In genomic region chr4:184406915-184407314, GRCh38 we compare ENCODE assay signal across 11 cellular contexts.
DNase-seq lines count a peak whose midpoint lies in the region; ATAC-seq, FAIRE-seq and TF ChIP-seq lines count a peak whose summit lies in the region.
"Had no signal": no experiment of that assay in that cellular context is flagged by ENCODE, and none has a peak within 500 bp of the region (broad histone marks: within the 10 kb centered on the region; RNA-seq: fewer than 3 reads in every experiment).

No MANE protein-coding gene starts in this region.

- H3K9me3 Mint-ChIP-seq in astrocyte (ENCODE audit: unreplicated experiment): no peaks in the 10 kb centered on the region
- H3K9me3 Mint-ChIP-seq: central memory CD8-positive, alpha-beta T cell had no signal

- RAD21 ChIA-PET in HCT116 (lab: Charles Lee; ENCODE audit: low non-redundant PET in 1 of 2, low total read pairs in 2 of 2, uncharacterized antibody in 2 of 2, unreplicated experiment in 2 of 2): no interaction called here

- TF ChIP-seq CTCF in HCT116 (IDR thresholded peaks at IDR 0.05 in 2 of 3, conservative IDR thresholded peaks at IDR 0.05 in 1 of 3; ENCODE audit: borderline replicate concordance in 1 of 3, insufficient read depth in 1 of 3, low read depth in 2 of 3, low read length in 2 of 3) (no peak), astrocyte (IDR thresholded peaks at IDR 0.05; ENCODE audit: insufficient read depth, low read depth, low read length) (no peak), hepatocyte (IDR thresholded peaks at IDR 0.05; ENCODE audit: poor library complexity) (no peak)

- CTCF ChIA-PET in HCT116 (lab: Charles Lee): no interaction called here

- BruUV-seq in HCT116 (replicated peaks; lab: Mats Ljungman, UMichigan): no TSS peak

- H3K4me3 ChIP-seq in HCT116 (replicated peaks in 1 of 2; ENCODE audit: low read depth in 1 of 2, low read length in 2 of 2) (no peak overlapping the region), astrocyte (ENCODE audit: insufficient read depth, low read depth, low read length) (no peak overlapping the region), hepatocyte (no peak overlapping the region), small intestine (ENCODE audit: low read depth in 1 of 2, low read length in 2 of 2) (no peak overlapping the region)

- H3K36me3 Mint-ChIP-seq in astrocyte (ENCODE audit: low read depth, unreplicated experiment): peaks cover 20% of the 10 kb centered on the region

- POLR2A ChIA-PET in HCT116 (lab: Charles Lee): no interaction called here

- H3K9ac ChIP-seq in HCT116 (ENCODE audit: low read length) (no peak overlapping the region), astrocyte (ENCODE audit: low read length) (no peak overlapping the region)
- H3K9ac ChIP-seq: parathyroid adenoma had no signal

- H3K36me3 ChIP-seq in HCT116 (ENCODE audit: control insufficient read depth in 1 of 2, insufficient read depth in 2 of 2, low read length in 2 of 2) (no peaks in the 10 kb centered on the region), astrocyte (ENCODE audit: insufficient read depth, low read length) (no peaks in the 10 kb centered on the region), hepatocyte (replicated peaks; ENCODE audit: insufficient read depth, low read depth) (no peaks in the 10 kb centered on the region), small intestine (ENCODE audit: control insufficient read depth in 2 of 2, insufficient read depth in 2 of 2, low read length in 2 of 2) (peaks cover 7 to 14% of the 10 kb centered on the region in 2 donors)

- H3K27me3 Mint-ChIP-seq in astrocyte (ENCODE audit: low read depth, unreplicated experiment): no peaks in the 10 kb centered on the region
- H3K27me3 Mint-ChIP-seq: central memory CD8-positive, alpha-beta T cell had no signal

- H3K4me1 ChIP-seq in HCT116 (ENCODE audit: control insufficient read depth in 1 of 2, insufficient read depth in 2 of 2, low read length in 2 of 2) (no peaks in the 10 kb centered on the region), astrocyte (ENCODE audit: insufficient read depth, low read length) (peaks cover 25% of the 10 kb centered on the region), hepatocyte (ENCODE audit: insufficient read depth) (peaks cover 7% of the 10 kb centered on the region), small intestine (ENCODE audit: control insufficient read depth in 2 of 2, insufficient read depth in 1 of 2, low read depth in 1 of 2, low read length in 1 of 2) (peaks cover 0 to 2% of the 10 kb centered on the region in 2 donors)
- H3K4me1 ChIP-seq: parathyroid adenoma had no signal

- H3K4me2 ChIP-seq in HCT116 (ENCODE audit: low read length) (no peak overlapping the region), astrocyte (ENCODE audit: low read length) (no peak overlapping the region), hepatocyte (no peak overlapping the region)

- H3K27ac Mint-ChIP-seq in astrocyte (ENCODE audit: unreplicated experiment): no peak overlapping the region

- H4K20me1 ChIP-seq in HCT116 (ENCODE audit: insufficient read depth) (no peaks in the 10 kb centered on the region), astrocyte (ENCODE audit: insufficient read depth, low read length) (no peaks in the 10 kb centered on the region), hepatocyte (ENCODE audit: insufficient read depth, poor library complexity, severe bottlenecking) (no peaks in the 10 kb centered on the region)

- FAIRE-seq in astrocyte (lab: Jason Lieb, UNC): no peak
- FAIRE-seq in small intestine (lab: Jason Lieb, UNC): no peak

- H3K27ac ChIP-seq in HCT116 (ENCODE audit: low read depth, low read length): no peak overlapping the region
- H3K27ac ChIP-seq in astrocyte (ENCODE audit: low read depth, low read length): peak overlapping the region; percentile 11
- peak overlapping the region; percentile 55 for H3K27ac ChIP-seq in hepatocyte
- peak overlapping the region; percentile 60 to 72 for H3K27ac ChIP-seq in small intestine (ENCODE audit: low read depth in 1 of 2, low read length in 1 of 2)
- H3K27ac ChIP-seq: parathyroid adenoma had no signal

- DNase-seq in HCT116 (ENCODE audit: low read depth, low spot score) (no peak), astrocyte (ENCODE audit: low read depth) (no peak), hepatocyte (ENCODE audit: low spot score) (no peak), small intestine (peak; percentile 84), kidney glomerular epithelial cell (lab: John Stamatoyannopoulos, UW) (no peak), NCI-H226 (no peak)
- no peak for DNase-seq in activated CD8-positive, alpha-beta memory T cell treated with anti-CD3 and anti-CD28 coated beads, Interleukin-2, amount 50 U/mL, for 4 hours
- DNase-seq: NCI-H524 had no signal

- TF ChIP-seq RAD21 in HCT116 (IDR thresholded peaks at IDR 0.05; ENCODE audit: low read depth): 0 out of 2 replicates have a peak, but pooled peaks have one; percentile 3

- no peak for TF ChIP-seq POLR2A in HCT116 (IDR thresholded peaks at IDR 0.05; ENCODE audit: borderline replicate concordance, extremely low read depth, insufficient read depth, insufficient read length)

- H2AFZ ChIP-seq in HCT116 (ENCODE audit: low read depth, low read length, poor library complexity, severe bottlenecking) (no peak overlapping the region), astrocyte (ENCODE audit: low read depth, low read length) (no peak overlapping the region), hepatocyte (no peak overlapping the region)
- H2AFZ ChIP-seq: parathyroid adenoma had no signal

- H3K9me3 ChIP-seq in HCT116 (ENCODE audit: control insufficient read depth in 1 of 2, insufficient read depth in 1 of 2, low read depth in 1 of 2, low read length in 2 of 2) (no peaks in the 10 kb centered on the region), astrocyte (ENCODE audit: insufficient read depth, low read depth, low read length) (no peaks in the 10 kb centered on the region), hepatocyte (ENCODE audit: low read depth) (no peaks in the 10 kb centered on the region), small intestine (ENCODE audit: control insufficient read depth, low read depth) (no peaks in the 10 kb centered on the region)

- peaks cover 20% of the 10 kb centered on the region for H3K4me1 Mint-ChIP-seq in astrocyte (ENCODE audit: low read depth, unreplicated experiment)

- H3K27me3 ChIP-seq in HCT116 (ENCODE audit: insufficient read depth, low read length) (no peaks in the 10 kb centered on the region), astrocyte (ENCODE audit: insufficient read depth, low read length) (no peaks in the 10 kb centered on the region), hepatocyte (no peaks in the 10 kb centered on the region), small intestine (ENCODE audit: control insufficient read depth in 2 of 2, insufficient read depth in 2 of 2, low read length in 2 of 2) (no peaks in the 10 kb centered on the region)

- H3K79me2 ChIP-seq in HCT116 (ENCODE audit: insufficient read depth, low read length) (no peaks in the 10 kb centered on the region), astrocyte (ENCODE audit: insufficient read depth, low read length) (no peaks in the 10 kb centered on the region), hepatocyte (no peaks in the 10 kb centered on the region)
- H3K79me2 ChIP-seq: parathyroid adenoma had no signal

- ATAC-seq in HCT116 (no peak), GM18909 (IDR thresholded peaks at IDR 0.05; ENCODE audit: poor library complexity, unreplicated experiment) (no peak)

- H3K9me2 ChIP-seq in HCT116 (ENCODE audit: insufficient read depth) (no peaks in the 10 kb centered on the region), hepatocyte (replicated peaks; ENCODE audit: insufficient read depth) (no peaks in the 10 kb centered on the region)

- no peak overlapping the region for H3K4me3 Mint-ChIP-seq in astrocyte (ENCODE audit: unreplicated experiment)
- H3K4me3 Mint-ChIP-seq: central memory CD8-positive, alpha-beta T cell had no signal

- intact Hi-C loops in HCT116 (cut with micrococcal nuclease): no loop called here

- 66% methylated on average over 7 of the region's 7 CpGs for WGBS in hepatocyte (ENCODE audit: low lambda C conversion rate, missing lambda C conversion rate)
- WGBS in small intestine, 3 donors: 13 to 40% (median 38%) methylated on average over 7 of the region's 7 CpGs

TF ChIP-seq in HCT116, 20 proteins besides CTCF, POLR2A, EP300 and RAD21:
- TF ChIP-seq CEBPB (IDR thresholded peaks at IDR 0.05; ENCODE audit: low read depth) (no peak), JUND (IDR thresholded peaks at IDR 0.05) (no peak), ZFX (IDR thresholded peaks at IDR 0.05) (no peak), EZH2 (IDR thresholded peaks at IDR 0.05) (no peak), SRF (IDR thresholded peaks at IDR 0.05; ENCODE audit: low read depth) (no peak), POLR2AphosphoS5 (IDR thresholded peaks at IDR 0.05; ENCODE audit: low read depth, low read length) (no peak), SIN3A (IDR thresholded peaks at IDR 0.05; ENCODE audit: low read depth) (no peak)
- TF ChIP-seq, protein P1, sequence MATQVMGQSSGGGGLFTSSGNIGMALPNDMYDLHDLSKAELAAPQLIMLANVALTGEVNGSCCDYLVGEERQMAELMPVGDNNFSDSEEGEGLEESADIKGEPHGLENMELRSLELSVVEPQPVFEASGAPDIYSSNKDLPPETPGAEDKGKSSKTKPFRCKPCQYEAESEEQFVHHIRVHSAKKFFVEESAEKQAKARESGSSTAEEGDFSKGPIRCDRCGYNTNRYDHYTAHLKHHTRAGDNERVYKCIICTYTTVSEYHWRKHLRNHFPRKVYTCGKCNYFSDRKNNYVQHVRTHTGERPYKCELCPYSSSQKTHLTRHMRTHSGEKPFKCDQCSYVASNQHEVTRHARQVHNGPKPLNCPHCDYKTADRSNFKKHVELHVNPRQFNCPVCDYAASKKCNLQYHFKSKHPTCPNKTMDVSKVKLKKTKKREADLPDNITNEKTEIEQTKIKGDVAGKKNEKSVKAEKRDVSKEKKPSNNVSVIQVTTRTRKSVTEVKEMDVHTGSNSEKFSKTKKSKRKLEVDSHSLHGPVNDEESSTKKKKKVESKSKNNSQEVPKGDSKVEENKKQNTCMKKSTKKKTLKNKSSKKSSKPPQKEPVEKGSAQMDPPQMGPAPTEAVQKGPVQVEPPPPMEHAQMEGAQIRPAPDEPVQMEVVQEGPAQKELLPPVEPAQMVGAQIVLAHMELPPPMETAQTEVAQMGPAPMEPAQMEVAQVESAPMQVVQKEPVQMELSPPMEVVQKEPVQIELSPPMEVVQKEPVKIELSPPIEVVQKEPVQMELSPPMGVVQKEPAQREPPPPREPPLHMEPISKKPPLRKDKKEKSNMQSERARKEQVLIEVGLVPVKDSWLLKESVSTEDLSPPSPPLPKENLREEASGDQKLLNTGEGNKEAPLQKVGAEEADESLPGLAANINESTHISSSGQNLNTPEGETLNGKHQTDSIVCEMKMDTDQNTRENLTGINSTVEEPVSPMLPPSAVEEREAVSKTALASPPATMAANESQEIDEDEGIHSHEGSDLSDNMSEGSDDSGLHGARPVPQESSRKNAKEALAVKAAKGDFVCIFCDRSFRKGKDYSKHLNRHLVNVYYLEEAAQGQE (IDR thresholded peaks at IDR 0.05; ENCODE audit: low read depth): no peak
- TF ChIP-seq, protein P2, sequence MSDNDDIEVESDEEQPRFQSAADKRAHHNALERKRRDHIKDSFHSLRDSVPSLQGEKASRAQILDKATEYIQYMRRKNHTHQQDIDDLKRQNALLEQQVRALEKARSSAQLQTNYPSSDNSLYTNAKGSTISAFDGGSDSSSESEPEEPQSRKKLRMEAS (IDR thresholded peaks at IDR 0.05): no peak
